ENCODE assay signal across 9 cellular contexts in the genomic region with DNA sequence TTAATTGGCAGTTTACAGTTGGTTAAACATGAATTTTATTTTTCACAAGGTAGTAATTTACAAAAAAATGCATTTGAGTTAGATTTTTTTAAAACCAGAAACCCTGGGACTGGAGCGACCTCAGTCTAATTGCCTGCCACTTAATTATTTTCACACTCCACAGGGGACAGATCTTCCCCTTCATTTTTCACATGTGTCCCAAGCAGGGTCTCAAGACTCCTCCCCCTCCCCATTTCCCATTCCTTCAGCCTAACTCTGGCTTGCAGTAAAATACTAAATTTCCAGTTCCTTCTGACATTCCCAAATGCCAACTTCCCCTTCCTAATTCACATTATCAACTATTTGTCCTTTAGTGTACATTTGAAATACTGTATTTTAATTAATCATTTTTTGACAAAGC. TPM values are rescaled to one million over a fixed set of nuclear protein-coding genes. Genes with fewer than 3 reads are reported as not detected.
DNase-seq lines count a peak whose midpoint lies in the region; ATAC-seq and TF ChIP-seq lines count a peak whose summit lies in the region.
"Had no signal": no experiment of that assay in that cellular context is flagged by ENCODE, and none has a peak within 500 bp of the region (broad histone marks: within the 10 kb centered on the region; RNA-seq: fewer than 3 reads in every experiment).

No MANE protein-coding gene starts in this region.

- H3K27me3 Mint-ChIP-seq in activated CD4-positive, alpha-beta T cell treated with anti-CD3 and anti-CD28 coated beads for 36 hours = no peaks in the 10 kb centered on the region
- H3K27me3 Mint-ChIP-seq in activated CD8-positive, alpha-beta T cell treated with anti-CD3 and anti-CD28 coated beads, Interleukin-2, amount 10 ng/mL, durations not matched to agents 7 days and 5 days (ENCODE audit: low read depth) = no peaks in the 10 kb centered on the region
- H3K27me3 Mint-ChIP-seq in immature natural killer cell (ENCODE audit: low read depth in 3 of 3) = peaks cover 7 to 8% (median 7%) of the 10 kb centered on the region in 3 donors

- ATAC-seq in activated CD4-positive, alpha-beta T cell treated with anti-CD3 and anti-CD28 coated beads for 36 hours = no peak
- no peak for ATAC-seq in activated CD8-positive, alpha-beta T cell treated with anti-CD3 and anti-CD28 coated beads, Interleukin-2, amount 10 ng/mL, durations not matched to agents 7 days and 5 days

- DNase-seq in activated CD4-positive, alpha-beta T cell treated with anti-CD3 and anti-CD28 coated beads for 36 hours = no peak
- no peak for DNase-seq in activated CD4-positive, alpha-beta T cell treated with anti-CD3 and anti-CD28 coated beads for 1 hour
- no peak for DNase-seq in activated CD8-positive, alpha-beta T cell treated with anti-CD3 and anti-CD28 coated beads, Interleukin-2, amount 10 ng/mL, durations not matched to agents 7 days and 5 days
- DNase-seq in immature natural killer cell (no peak), stomach (no peak), NCI-H2029 treated with DMSO at 0.1 percent for 48 hours (lab: John Stamatoyannopoulos, UW) (no peak), OCI-M2 (lab: John Stamatoyannopoulos, UW; ENCODE audit: unreplicated experiment) (no peak)
- no peak for DNase-seq in stimulated activated CD8-positive, alpha-beta memory T cell treated with anti-CD3 and anti-CD28 coated beads, Interleukin-4, amount 100 ng/mL, for 48 hours
- DNase-seq: occipital lobe had no signal

- peak overlapping the region; percentile 99 for H3K27ac Mint-ChIP-seq in activated CD4-positive, alpha-beta T cell treated with anti-CD3 and anti-CD28 coated beads for 36 hours
- peak overlapping the region; percentile 100 for H3K27ac Mint-ChIP-seq in activated CD8-positive, alpha-beta T cell treated with anti-CD3 and anti-CD28 coated beads, Interleukin-2, amount 10 ng/mL, durations not matched to agents 7 days and 5 days
- H3K27ac Mint-ChIP-seq in immature natural killer cell = peak overlapping the region; percentile 96 to 99 (median 98)

- intact Hi-C loops in activated CD4-positive, alpha-beta T cell treated with anti-CD3 and anti-CD28 coated beads for 36 hours (cut with DNase I, micrococcal nuclease) = loop anchor here in 1 of 2 experiments (2.0 to 10.0 kb wide), 3 partner anchors 230 to 890 kb away; a partner anchor contains a TSS
- intact Hi-C loops in stomach (cut with DNase I; ENCODE audit: low total_unique reads) = no loop called here

- TF ChIP-seq CTCF in stomach (IDR thresholded peaks at IDR 0.05) = no peak

- peaks cover 36% of the 10 kb centered on the region for H3K36me3 Mint-ChIP-seq in activated CD4-positive, alpha-beta T cell treated with anti-CD3 and anti-CD28 coated beads for 36 hours (ENCODE audit: low read depth)
- peaks cover 36% of the 10 kb centered on the region for H3K36me3 Mint-ChIP-seq in activated CD8-positive, alpha-beta T cell treated with anti-CD3 and anti-CD28 coated beads, Interleukin-2, amount 10 ng/mL, durations not matched to agents 7 days and 5 days (ENCODE audit: low read depth)
- peaks cover 3 to 19% (median 13%) of the 10 kb centered on the region in 3 donors for H3K36me3 Mint-ChIP-seq in immature natural killer cell

- POLR2A ChIA-PET in activated CD4-positive, alpha-beta T cell treated with anti-CD3 and anti-CD28 coated beads for 36 hours (lab: Charles Lee) = no interaction called here
- POLR2A ChIA-PET in activated CD8-positive, alpha-beta T cell treated with anti-CD3 and anti-CD28 coated beads, Interleukin-2, amount 10 ng/mL, durations not matched to agents 7 days and 5 days (lab: Charles Lee) = interaction anchor here (0.9 to 1.8 kb wide), 4 partner anchors 9 to 578 kb away, joined by 3 to 22 read pairs (median 4); a partner anchor contains a TSS

- 6 to 23% (median 14%) methylated on average over 1 of the region's 1 CpG for WGBS in stomach, 5 donors

- TF ChIP-seq POLR2A in stomach (IDR thresholded peaks at IDR 0.05) = no peak

- no peak for TF ChIP-seq EP300 in stomach (IDR thresholded peaks at IDR 0.05)

- no peaks in the 10 kb centered on the region for H3K9me3 ChIP-seq in stomach

- no peaks in the 10 kb centered on the region for H3K9me3 Mint-ChIP-seq in activated CD4-positive, alpha-beta T cell treated with anti-CD3 and anti-CD28 coated beads for 36 hours (ENCODE audit: low read depth)
- peaks cover 6% of the 10 kb centered on the region for H3K9me3 Mint-ChIP-seq in activated CD8-positive, alpha-beta T cell treated with anti-CD3 and anti-CD28 coated beads, Interleukin-2, amount 10 ng/mL, durations not matched to agents 7 days and 5 days (ENCODE audit: insufficient read depth)
- no peaks in the 10 kb centered on the region for H3K9me3 Mint-ChIP-seq in immature natural killer cell

- peak overlapping the region in 1 of 5 donors; percentile 77 for H3K27ac ChIP-seq in stomach

- H3K36me3 ChIP-seq in stomach = peaks cover 0 to 27% (median 16%) of the 10 kb centered on the region in 4 donors

- peaks cover 30% of the 10 kb centered on the region for H3K4me1 Mint-ChIP-seq in activated CD4-positive, alpha-beta T cell treated with anti-CD3 and anti-CD28 coated beads for 36 hours
- peaks cover 24% of the 10 kb centered on the region for H3K4me1 Mint-ChIP-seq in activated CD8-positive, alpha-beta T cell treated with anti-CD3 and anti-CD28 coated beads, Interleukin-2, amount 10 ng/mL, durations not matched to agents 7 days and 5 days (ENCODE audit: low read depth)
- peaks cover 33 to 53% of the 10 kb centered on the region in 2 donors for H3K4me1 Mint-ChIP-seq in immature natural killer cell

- H3K27me3 ChIP-seq in stomach = no peaks in the 10 kb centered on the region

- peak overlapping the region; percentile 97 for H3K4me3 Mint-ChIP-seq in activated CD4-positive, alpha-beta T cell treated with anti-CD3 and anti-CD28 coated beads for 36 hours
- H3K4me3 Mint-ChIP-seq in activated CD8-positive, alpha-beta T cell treated with anti-CD3 and anti-CD28 coated beads, Interleukin-2, amount 10 ng/mL, durations not matched to agents 7 days and 5 days = peak overlapping the region; percentile 98
- peak overlapping the region; percentile 98 to 99 (median 99) for H3K4me3 Mint-ChIP-seq in immature natural killer cell

- peak overlapping the region; percentile 70 to 83 (median 74) for H3K4me3 ChIP-seq in stomach

- peaks cover 5 to 24% (median 13%) of the 10 kb centered on the region in 4 donors for H3K4me1 ChIP-seq in stomach

- CTCF ChIA-PET in activated CD4-positive, alpha-beta T cell treated with anti-CD3 and anti-CD28 coated beads for 36 hours (lab: Charles Lee) = interaction anchor here (0.7 kb wide), 1 partner anchor 169 kb away, joined by 3 read pairs; no protein-coding TSS in a partner anchor
- CTCF ChIA-PET in activated CD8-positive, alpha-beta T cell treated with anti-CD3 and anti-CD28 coated beads, Interleukin-2, amount 10 ng/mL, durations not matched to agents 7 days and 5 days (lab: Charles Lee) = no interaction called here

RNA-seq across cellular contexts. Expression of a gene that starts 0.9 kb away (rescaled TPM):
- 10 to 100 TPM; 12.0 to 19.6 TPM for total RNA-seq in activated CD4-positive, alpha-beta T cell treated with anti-CD3 and anti-CD28 coated beads for 36 hours
- total RNA-seq in activated CD8-positive, alpha-beta T cell treated with anti-CD3 and anti-CD28 coated beads, Interleukin-2, amount 10 ng/mL, durations not matched to agents 7 days and 5 days = 10 to 100 TPM; 10.9 to 11.7 TPM
- polyA plus RNA-seq in immature natural killer cell (1 to 10 TPM; 3.7 to 8.2 (median 6.3) TPM), stomach (1 to 10 TPM; 4.5 to 9.6 (median 5.1) TPM)
- 10 to 100 TPM in 3 of 5 donors, 1 to 10 TPM in 2; 1.8 to 35.6 (median 18.0) TPM for total RNA-seq in stomach
